In the genomic region with DNA sequence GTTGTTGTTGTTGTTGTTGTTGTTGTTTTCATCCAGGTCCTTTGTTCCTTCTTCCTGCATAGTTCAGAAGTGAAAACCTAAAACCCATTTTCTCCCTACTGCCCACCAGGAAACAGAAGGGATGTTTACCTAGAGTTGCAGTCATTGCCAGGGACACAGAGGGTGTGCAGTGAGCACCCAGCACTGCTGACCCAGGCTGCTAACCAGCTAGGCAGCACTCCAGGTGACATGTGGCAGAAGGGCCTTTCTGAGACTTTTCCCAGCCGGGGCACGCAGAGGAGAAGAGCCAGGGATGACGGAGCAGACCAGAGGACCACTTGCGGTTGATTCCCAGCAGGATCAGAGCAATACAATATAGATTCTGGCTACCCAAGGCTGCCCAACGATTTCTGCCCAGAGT, we compare ENCODE assay signal across 23 cellular contexts.
"Had no signal": no experiment of that assay in that cellular context is flagged by ENCODE, and none has a peak within 500 bp of the region (broad histone marks: within the 10 kb centered on the region; RNA-seq: fewer than 3 reads in every experiment).

No MANE protein-coding gene starts in this region.

- H3K4me1 ChIP-seq: colonic mucosa, gastrocnemius medialis, parathyroid adenoma, sigmoid colon, stomach, thyroid gland, vagina had no signal

- DNase-seq: colonic mucosa; effector CD8-positive, alpha-beta T cell; endodermal cell; foreskin fibroblast; gastrocnemius medialis; hippocampal formation; left colon; mucosa of descending colon; naive B cell; sigmoid colon; stimulated activated CD4-positive, alpha-beta T cell treated with anti-CD3 and anti-CD28 coated beads, Interleukin-2, amount 100 ng/mL, for 24 hours; stimulated activated CD4-positive, alpha-beta T cell treated with anti-CD3 and anti-CD28 coated beads, Interleukin-4, amount 100 ng/mL, for 24 hours; stimulated activated naive CD4-positive, alpha-beta T cell treated with Interleukin-2 at 50 U/mL for 16 hours; stomach; thyroid gland; trophoblast cell had no signal

- ATAC-seq: esophagus mucosa; gastrocnemius medialis; left colon; mucosa of descending colon; stimulated activated effector memory CD8-positive, alpha-beta T cell treated with anti-CD3 and anti-CD28 coated beads, Interleukin-12 subunit alpha, Interleukin-12 subunit beta, amount 100 ng/mL, for 72 hours had no signal

- H3K27me3 ChIP-seq: colonic mucosa, gastrocnemius medialis, neural progenitor cell, sigmoid colon, stomach, thyroid gland, vagina had no signal

- H3K4me3 ChIP-seq: colonic mucosa, gastrocnemius medialis, lung, mucosa of descending colon, neural progenitor cell, sigmoid colon, stomach, thyroid gland, vagina had no signal

- H3K36me3 ChIP-seq: colonic mucosa, gastrocnemius medialis, neural progenitor cell, sigmoid colon, stomach, thyroid gland, vagina had no signal

- H3K27ac ChIP-seq: colonic mucosa, epithelial cell of prostate, gastrocnemius medialis, neural progenitor cell, parathyroid adenoma, sigmoid colon, stomach, thyroid gland, vagina had no signal

- H3K9me3 ChIP-seq: colonic mucosa, gastrocnemius medialis, mucosa of descending colon, sigmoid colon, stomach, thyroid gland, vagina had no signal
